Comparison of ENCODE assay signal across 21 cellular contexts in the genomic region with DNA sequence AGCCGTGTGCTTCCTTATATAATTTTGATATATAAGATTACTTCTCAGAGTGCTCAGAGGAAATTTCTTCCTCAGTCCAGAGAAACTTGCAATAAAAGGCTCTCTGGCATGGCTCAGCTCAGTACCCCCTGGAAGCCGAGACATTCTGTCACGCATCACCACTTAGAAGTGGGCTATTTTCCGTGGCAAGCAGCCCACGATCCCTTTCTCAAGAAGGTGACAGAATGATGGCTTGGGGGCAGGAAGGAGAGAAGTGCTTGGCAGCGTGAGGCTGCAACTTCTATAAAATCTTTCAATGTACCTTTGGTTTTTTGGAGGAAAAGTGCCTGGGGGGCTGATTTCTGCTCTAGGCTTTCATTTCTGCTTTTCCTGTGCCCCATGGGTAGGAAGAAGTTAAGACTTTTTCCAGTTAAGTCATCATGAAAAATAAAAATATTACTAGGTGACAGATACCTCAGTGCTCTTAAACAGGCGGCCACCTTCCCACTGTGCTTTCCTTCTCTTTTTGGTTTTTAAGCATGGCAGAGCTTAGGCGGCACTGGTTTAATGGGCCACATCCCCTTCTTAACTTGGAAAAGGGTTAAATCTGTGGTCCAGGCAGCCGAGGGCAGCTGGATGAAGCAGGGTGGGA.
"Had no signal": no experiment of that assay in that cellular context is flagged by ENCODE, and none has a peak within 500 bp of the region (broad histone marks: within the 10 kb centered on the region; RNA-seq: fewer than 3 reads in every experiment).

No MANE protein-coding gene starts in this region.

- H3K9me3 Mint-ChIP-seq: activated B cell treated with CpG ODN at 0.5 μM for 24 hours; activated CD4-positive, alpha-beta memory T cell treated with anti-CD3 and anti-CD28 coated beads for 36 hours; activated naive CD4-positive, alpha-beta T cell treated with anti-CD3 and anti-CD28 coated beads, Interleukin-2, amount 10 ng/mL, durations not matched to agents 7 days and 5 days; activated naive CD8-positive, alpha-beta T cell treated with anti-CD3 and anti-CD28 coated beads, Interleukin-2, amount 50 U/mL, for 24 hours; activated T-cell treated with anti-CD3 and anti-CD28 coated beads, Interleukin-2, amount 50 U/mL, for 4 hours; brain; central memory CD8-positive, alpha-beta T cell; mesothelial cell of epicardium; natural killer cell treated with Interleukin-12 subunit alpha and Interleukin-12 subunit beta and Interleukin-15 and Interleukin-18, amount 100 ng/mL, for 72 hours; type B pancreatic cell had no signal

- H3K27ac Mint-ChIP-seq: activated B cell treated with CpG ODN at 0.5 μM for 24 hours; activated CD4-positive, alpha-beta memory T cell treated with anti-CD3 and anti-CD28 coated beads for 36 hours; activated naive CD4-positive, alpha-beta T cell treated with anti-CD3 and anti-CD28 coated beads, Interleukin-2, amount 10 ng/mL, durations not matched to agents 7 days and 5 days; activated naive CD8-positive, alpha-beta T cell treated with anti-CD3 and anti-CD28 coated beads, Interleukin-2, amount 50 U/mL, for 24 hours; mesothelial cell of epicardium; natural killer cell treated with Interleukin-12 subunit alpha and Interleukin-12 subunit beta and Interleukin-15 and Interleukin-18, amount 100 ng/mL, for 72 hours; type B pancreatic cell had no signal

- H3K27me3 Mint-ChIP-seq: activated CD4-positive, alpha-beta memory T cell treated with anti-CD3 and anti-CD28 coated beads for 36 hours; activated naive CD8-positive, alpha-beta T cell treated with anti-CD3 and anti-CD28 coated beads, Interleukin-2, amount 50 U/mL, for 24 hours; central memory CD8-positive, alpha-beta T cell; type B pancreatic cell had no signal

- ATAC-seq: activated naive CD8-positive, alpha-beta T cell treated with anti-CD3 and anti-CD28 coated beads, Interleukin-2, amount 50 U/mL, for 24 hours; activated T-cell treated with anti-CD3 and anti-CD28 coated beads, Interleukin-2, amount 50 U/mL, for 4 hours; left lobe of liver; natural killer cell treated with Interleukin-12 subunit alpha and Interleukin-12 subunit beta and Interleukin-15 and Interleukin-18, amount 100 ng/mL, for 72 hours had no signal

- H3K27ac ChIP-seq: colonic mucosa, sigmoid colon, suprapubic skin had no signal

- DNase-seq: activated B cell treated with CpG ODN at 0.5 μM for 24 hours; activated CD4-positive, alpha-beta memory T cell treated with anti-CD3 and anti-CD28 coated beads for 36 hours; activated CD4-positive, alpha-beta T cell treated with anti-CD3 and anti-CD28 coated beads for 4 hours; activated naive CD4-positive, alpha-beta T cell treated with anti-CD3 and anti-CD28 coated beads, Interleukin-2, amount 10 ng/mL, durations not matched to agents 7 days and 5 days; activated naive CD8-positive, alpha-beta T cell treated with anti-CD3 and anti-CD28 coated beads, Interleukin-2, amount 50 U/mL, for 24 hours; activated T-cell treated with anti-CD3 and anti-CD28 coated beads, Interleukin-2, amount 50 U/mL, for 4 hours; anterior cingulate cortex; colonic mucosa; erythroblast; foreskin melanocyte; glutamatergic neuron; sigmoid colon; stimulated activated CD4-positive, alpha-beta T cell treated with anti-CD3 and anti-CD28 coated beads, Interleukin-4, amount 100 ng/mL, for 4 hours; stimulated activated naive CD4-positive, alpha-beta T cell had no signal

- H3K4me1 Mint-ChIP-seq: activated naive CD4-positive, alpha-beta T cell treated with anti-CD3 and anti-CD28 coated beads, Interleukin-2, amount 10 ng/mL, durations not matched to agents 7 days and 5 days; activated naive CD8-positive, alpha-beta T cell treated with anti-CD3 and anti-CD28 coated beads, Interleukin-2, amount 50 U/mL, for 24 hours; mesothelial cell of epicardium had no signal

- H3K4me3 Mint-ChIP-seq: activated B cell treated with CpG ODN at 0.5 μM for 24 hours; activated CD4-positive, alpha-beta memory T cell treated with anti-CD3 and anti-CD28 coated beads for 36 hours; activated naive CD4-positive, alpha-beta T cell treated with anti-CD3 and anti-CD28 coated beads, Interleukin-2, amount 10 ng/mL, durations not matched to agents 7 days and 5 days; activated naive CD8-positive, alpha-beta T cell treated with anti-CD3 and anti-CD28 coated beads, Interleukin-2, amount 50 U/mL, for 24 hours; activated T-cell treated with anti-CD3 and anti-CD28 coated beads, Interleukin-2, amount 50 U/mL, for 4 hours; brain; central memory CD8-positive, alpha-beta T cell; mesothelial cell of epicardium; natural killer cell treated with Interleukin-12 subunit alpha and Interleukin-12 subunit beta and Interleukin-15 and Interleukin-18, amount 100 ng/mL, for 72 hours; type B pancreatic cell had no signal
